Comparison of ENCODE assay signal across 1 cellular context in the genomic region with DNA sequence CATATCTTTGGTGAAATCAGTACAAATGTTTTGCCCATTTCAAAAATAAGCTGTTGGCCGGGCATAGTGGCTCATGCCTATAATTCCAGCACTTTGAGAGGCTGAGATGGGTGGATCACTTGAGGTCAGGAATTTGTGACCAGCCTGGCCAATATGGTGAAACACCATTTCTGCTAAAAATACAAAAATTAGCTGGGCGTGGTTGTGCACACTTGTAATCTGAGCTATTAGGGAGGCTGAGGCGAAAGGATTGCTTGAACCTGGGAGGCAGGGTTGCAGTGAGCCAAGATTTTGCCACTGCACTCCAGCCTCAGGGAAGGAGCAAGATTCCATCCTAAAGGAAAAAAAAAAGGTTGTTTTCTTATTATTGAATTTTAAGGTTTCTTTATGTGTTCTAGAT.
TF ChIP-seq lines count a peak whose summit lies in the region.

No MANE protein-coding gene starts in this region.

TF ChIP-seq in endothelial cell of umbilical vein, 7 proteins besides CTCF, POLR2A, EP300 and RAD21 (continued from another document):
- no peak for TF ChIP-seq MAX (IDR thresholded peaks at IDR 0.05; ENCODE audit: insufficient read depth, insufficient read length)
- TF ChIP-seq MYC (IDR thresholded peaks at IDR 0.05; ENCODE audit: low read depth, low read length): no peak
- TF ChIP-seq EZH2 (IDR thresholded peaks at IDR 0.05; ENCODE audit: borderline replicate concordance, low read depth, low read length, severe bottlenecking): no peak
- no peak for TF ChIP-seq FOS (IDR thresholded peaks at IDR 0.05; ENCODE audit: borderline replicate concordance, insufficient read depth, low read length)
